In genomic region chr12:53995311-53996187, GRCh38 we compare ENCODE assay signal across 8 cellular contexts. TPM values are rescaled to one million over a fixed set of nuclear protein-coding genes. Genes with fewer than 3 reads are reported as not detected.
DNase-seq lines count a peak whose midpoint lies in the region; ATAC-seq, FAIRE-seq and TF ChIP-seq lines count a peak whose summit lies in the region.

No MANE protein-coding gene starts in this region.

- H3K36me3 ChIP-seq in OCI-LY7 (ENCODE audit: insufficient read depth, low read length) (no peaks in the 10 kb centered on the region), endothelial cell of umbilical vein (ENCODE audit: control insufficient read depth in 2 of 2, extremely low read depth in 1 of 2, insufficient read depth in 2 of 2, low read length in 2 of 2) (no peaks in the 10 kb centered on the region)

- DNase-seq in T-helper 1 cell (no peak), OCI-LY7 (ENCODE audit: low spot score) (no peak), endothelial cell of umbilical vein (ENCODE audit: low read depth, low spot score) (no peak), amygdala (lab: John Stamatoyannopoulos, UW) (no peak)

- H3K4me2 ChIP-seq in OCI-LY7 (ENCODE audit: low read length) (peak overlapping the region; percentile 64), endothelial cell of umbilical vein (ENCODE audit: insufficient read depth, low read length) (peak overlapping the region; percentile 22)

- TF ChIP-seq CTCF in OCI-LY7 (conservative IDR thresholded peaks at IDR 0.05; ENCODE audit: low read length) (no peak), endothelial cell of umbilical vein (IDR thresholded peaks at IDR 0.05; ENCODE audit: extremely low read depth in 1 of 2, insufficient read depth in 1 of 2, low read depth in 1 of 2, low read length in 2 of 2) (no peak), nephron (IDR thresholded peaks at IDR 0.05; ENCODE audit: unreplicated experiment in 3 of 3) (no peak)

- H3K9ac ChIP-seq in endothelial cell of umbilical vein (replicated peaks; ENCODE audit: extremely low read depth, insufficient read depth, low read length), result no peak overlapping the region

- no peaks in the 10 kb centered on the region for H3K79me2 ChIP-seq in OCI-LY7 (ENCODE audit: insufficient read depth, low read depth, low read length)
- H3K79me2 ChIP-seq in endothelial cell of umbilical vein (ENCODE audit: control insufficient read depth, insufficient read depth, low read length), result no peaks in the 10 kb centered on the region

- H3K36me3 Mint-ChIP-seq in T-helper 1 cell treated with Interleukin-12 subunit alpha and Interleukin-12 subunit beta and Interleukin-4 antibody, amounts not matched to agents 30 μg/mL and 1 μg/mL, for 36 hours (ENCODE audit: low read depth), result peaks cover 5% of the 10 kb centered on the region
- H3K36me3 Mint-ChIP-seq in nephron (ENCODE audit: low read depth), result peaks cover 23% of the 10 kb centered on the region

- ATAC-seq in GM19328 (IDR thresholded peaks at IDR 0.05; ENCODE audit: unreplicated experiment) (no peak), HG03025 (IDR thresholded peaks at IDR 0.05; ENCODE audit: low FRiP score, unreplicated experiment) (no peak)

- POLR2A ChIA-PET in OCI-LY7 (lab: Charles Lee) (interaction anchor here (0.6 kb wide), 1 partner anchor 247 kb away, joined by 4 read pairs; no protein-coding TSS in a partner anchor), endothelial cell of umbilical vein (lab: Charles Lee) (interaction anchor here (0.6 kb wide), 1 partner anchor 598 kb away, joined by 3 read pairs; no protein-coding TSS in a partner anchor)

- BruUV-seq in OCI-LY7 (replicated peaks; lab: Mats Ljungman, UMichigan), result no TSS peak
- BruUV-seq in endothelial cell of umbilical vein (replicated peaks; lab: Mats Ljungman, UMichigan), result no TSS peak

- H3K9me2 ChIP-seq in OCI-LY7 (ENCODE audit: insufficient read depth, low read length), result no peaks in the 10 kb centered on the region

- H4K20me1 ChIP-seq in OCI-LY7 (ENCODE audit: insufficient read depth, low read length), result no peaks in the 10 kb centered on the region
- H4K20me1 ChIP-seq in endothelial cell of umbilical vein (replicated peaks; ENCODE audit: control insufficient read depth, extremely low read depth, insufficient read depth, low read length), result no peaks in the 10 kb centered on the region

- peak; percentile 54 for FAIRE-seq in endothelial cell of umbilical vein (lab: Jason Lieb, UNC)

- CTCF ChIA-PET in OCI-LY7 (lab: Charles Lee; ENCODE audit: unreplicated experiment), result no interaction called here
- CTCF ChIA-PET in endothelial cell of umbilical vein (lab: Charles Lee), result interaction anchor here (0.6 to 3.7 kb wide), 4 partner anchors 10 to 231 kb away, joined by 5 to 17 read pairs (median 8); no protein-coding TSS in a partner anchor

- peak overlapping the region; percentile 44 for H2AFZ ChIP-seq in OCI-LY7 (ENCODE audit: low read length)
- peak overlapping the region; percentile 37 for H2AFZ ChIP-seq in endothelial cell of umbilical vein (ENCODE audit: low read depth, low read length)

- H3K27ac ChIP-seq in OCI-LY7 (ENCODE audit: low read depth, low read length, poor library complexity, severe bottlenecking), result no peak overlapping the region
- no peak overlapping the region for H3K27ac ChIP-seq in endothelial cell of umbilical vein (ENCODE audit: insufficient read depth, low read depth, low read length)

- dilution Hi-C loops in endothelial cell of umbilical vein (cut with MboI; ENCODE audit: extremely low pct_ligation_motif_present, low sequenced_read_pairs), result no loop called here

- TF ChIP-seq POLR2A in endothelial cell of umbilical vein (IDR thresholded peaks at IDR 0.05; ENCODE audit: low read depth, low read length), result no peak

- peaks cover 85 to 99% of the 10 kb centered on the region in 2 experiments for H3K27me3 ChIP-seq in endothelial cell of umbilical vein (ENCODE audit: control insufficient read depth in 2 of 2, insufficient read depth in 2 of 2, low read length in 2 of 2)

- H3K4me3 Mint-ChIP-seq in T-helper 1 cell treated with Interleukin-12 subunit alpha and Interleukin-12 subunit beta and Interleukin-4 antibody, amounts not matched to agents 30 μg/mL and 1 μg/mL, for 36 hours, result peak overlapping the region; percentile 76
- peak overlapping the region; percentile 95 to 99 (median 96) for H3K4me3 Mint-ChIP-seq in nephron

- H3K4me1 ChIP-seq in OCI-LY7 (ENCODE audit: insufficient read depth, low read length, poor library complexity, severe bottlenecking) (peaks cover 5% of the 10 kb centered on the region), endothelial cell of umbilical vein (ENCODE audit: control insufficient read depth, extremely low read depth, insufficient read depth, low read length) (no peaks in the 10 kb centered on the region)

- no peaks in the 10 kb centered on the region for H3K9me3 Mint-ChIP-seq in T-helper 1 cell treated with Interleukin-12 subunit alpha and Interleukin-12 subunit beta and Interleukin-4 antibody, amounts not matched to agents 30 μg/mL and 1 μg/mL, for 36 hours
- no peaks in the 10 kb centered on the region for H3K9me3 Mint-ChIP-seq in nephron

- intact Hi-C loops in OCI-LY7 (cut with micrococcal nuclease; ENCODE audit: unreplicated experiment) (no loop called here), endothelial cell of umbilical vein (cut with micrococcal nuclease) (no loop called here)

- H3K27ac Mint-ChIP-seq in T-helper 1 cell treated with Interleukin-12 subunit alpha and Interleukin-12 subunit beta and Interleukin-4 antibody, amounts not matched to agents 30 μg/mL and 1 μg/mL, for 36 hours, result peak overlapping the region; percentile 59
- peak overlapping the region; percentile 95 to 100 (median 100) for H3K27ac Mint-ChIP-seq in nephron

- H3K27me3 Mint-ChIP-seq in T-helper 1 cell treated with Interleukin-12 subunit alpha and Interleukin-12 subunit beta and Interleukin-4 antibody, amounts not matched to agents 30 μg/mL and 1 μg/mL, for 36 hours (ENCODE audit: low read depth), result peaks cover 97% of the 10 kb centered on the region
- peaks cover 61% of the 10 kb centered on the region for H3K27me3 Mint-ChIP-seq in nephron (ENCODE audit: low read depth)

- H3K9me3 ChIP-seq in OCI-LY7 (ENCODE audit: low read length) (no peaks in the 10 kb centered on the region), endothelial cell of umbilical vein (replicated peaks; ENCODE audit: control insufficient read depth, insufficient read depth, low read length) (no peaks in the 10 kb centered on the region)

- no peaks in the 10 kb centered on the region for H3K9me1 ChIP-seq in endothelial cell of umbilical vein (replicated peaks; ENCODE audit: control insufficient read depth, extremely low read depth, insufficient read depth, low read length)

- peaks cover 15% of the 10 kb centered on the region for H3K4me1 Mint-ChIP-seq in T-helper 1 cell treated with Interleukin-12 subunit alpha and Interleukin-12 subunit beta and Interleukin-4 antibody, amounts not matched to agents 30 μg/mL and 1 μg/mL, for 36 hours (ENCODE audit: low read depth)
- H3K4me1 Mint-ChIP-seq in nephron, result peaks cover 58% of the 10 kb centered on the region

- peak overlapping the region; percentile 54 for H3K4me3 ChIP-seq in OCI-LY7 (ENCODE audit: low read depth, low read length, poor library complexity, severe bottlenecking)
- H3K4me3 ChIP-seq in endothelial cell of umbilical vein (replicated peaks in 1 of 3; ENCODE audit: insufficient read depth in 1 of 3, low read depth in 1 of 3, low read length in 3 of 3), result peak overlapping the region in 1 of 3 experiments; percentile 23

RNA-seq across cellular contexts. Expression of gene HOXC9, which starts 4.4 kb away (rescaled TPM):
- not detected in 2 replicates for total RNA-seq in OCI-LY7 (2014; rRNA removed; shearing (Covaris generic))
- total RNA-seq in OCI-LY7 (2022), result 0.42 and 0.57 TPM in 2 replicates
- total RNA-seq in endothelial cell of umbilical vein, result 0.21 and 0.40 TPM in 2 replicates
- 0.54 and 0.58 TPM in 2 replicates for polyA plus RNA-seq in endothelial cell of umbilical vein
- 0.32 and 0.35 TPM in 2 replicates for polyA plus RNA-seq in endothelial cell of umbilical vein (2011; cell fraction: cytosol; rRNA removed)
- 0.21 and 0.45 TPM in 2 replicates for polyA plus RNA-seq in endothelial cell of umbilical vein (2011; cell fraction: nucleus; rRNA removed)
- 6.3 and 11.9 TPM in 2 replicates for polyA plus RNA-seq in endothelial cell of umbilical vein (2012)
- polyA minus RNA-seq in endothelial cell of umbilical vein, result not detected in 2 replicates
- 3.2 TPM for polyA minus RNA-seq in endothelial cell of umbilical vein (2011; cell fraction: cytosol; rRNA and poly(A)+ RNA removed)
- not detected in 2 replicates for polyA minus RNA-seq in endothelial cell of umbilical vein (2011; cell fraction: nucleus; rRNA and poly(A)+ RNA removed)

RNA-seq across cellular contexts. Expression of gene HOXC10, which starts 10.6 kb away (rescaled TPM):
- total RNA-seq in OCI-LY7 (2014; rRNA removed; shearing (Covaris generic)), result 0.28 TPM in 1 of 2 replicates, not detected in the other
- total RNA-seq in OCI-LY7 (2022) (0.25 TPM in 1 of 2 replicates, not detected in the other), endothelial cell of umbilical vein (0.44 TPM in 1 of 2 replicates, not detected in the other)
- polyA plus RNA-seq in endothelial cell of umbilical vein, result 0.18 TPM in 2 replicates
- polyA plus RNA-seq in endothelial cell of umbilical vein (2011; cell fraction: cytosol; rRNA removed), result 0.13 and 0.18 TPM in 2 replicates
- polyA plus RNA-seq in endothelial cell of umbilical vein (2011; cell fraction: nucleus; rRNA removed), result 0.08 TPM in 1 of 2 replicates, not detected in the other
- polyA plus RNA-seq in endothelial cell of umbilical vein (2012), result 5.7 and 6.5 TPM in 2 replicates
- polyA minus RNA-seq in endothelial cell of umbilical vein, result not detected in 2 replicates
- polyA minus RNA-seq in endothelial cell of umbilical vein (2011; cell fraction: cytosol; rRNA and poly(A)+ RNA removed), result 38.5 TPM
- polyA minus RNA-seq in endothelial cell of umbilical vein (2011; cell fraction: nucleus; rRNA and poly(A)+ RNA removed), result not detected in 2 replicates

RNA-seq across cellular contexts. Expression of gene HOXC8, which starts 13.2 kb away (rescaled TPM):
- not detected in 2 replicates for total RNA-seq in OCI-LY7 (2014; rRNA removed; shearing (Covaris generic))
- total RNA-seq in OCI-LY7 (2022), result not detected in 2 replicates
- 0.35 TPM in 1 of 2 replicates, not detected in the other for total RNA-seq in endothelial cell of umbilical vein
- polyA plus RNA-seq in endothelial cell of umbilical vein, result 0.03 and 0.19 TPM in 2 replicates
- polyA plus RNA-seq in endothelial cell of umbilical vein (2011; cell fraction: cytosol; rRNA removed), result 0.03 and 0.11 TPM in 2 replicates
- polyA plus RNA-seq in endothelial cell of umbilical vein (2011; cell fraction: nucleus; rRNA removed), result 0.11 and 0.14 TPM in 2 replicates
- 2.8 and 3.8 TPM in 2 replicates for polyA plus RNA-seq in endothelial cell of umbilical vein (2012)
- 0.08 and 0.15 TPM in 2 replicates for polyA minus RNA-seq in endothelial cell of umbilical vein
- not detected for polyA minus RNA-seq in endothelial cell of umbilical vein (2011; cell fraction: cytosol; rRNA and poly(A)+ RNA removed)
- not detected in 2 replicates for polyA minus RNA-seq in endothelial cell of umbilical vein (2011; cell fraction: nucleus; rRNA and poly(A)+ RNA removed)

RNA-seq across cellular contexts. Expression of gene HOTAIR, which starts 20.8 kb away (rescaled TPM):
- 0.88 and 1.6 TPM in 2 replicates for total RNA-seq in OCI-LY7 (2014; rRNA removed; shearing (Covaris generic))
- total RNA-seq in OCI-LY7 (2022), result 3.6 and 5.3 TPM in 2 replicates
- total RNA-seq in endothelial cell of umbilical vein, result not detected in 2 replicates
- polyA plus RNA-seq in endothelial cell of umbilical vein, result not detected in 2 replicates
- polyA plus RNA-seq in endothelial cell of umbilical vein (2011; cell fraction: cytosol; rRNA removed), result not detected in 2 replicates
- polyA plus RNA-seq in endothelial cell of umbilical vein (2011; cell fraction: nucleus; rRNA removed), result not detected in 2 replicates
- not detected in 2 replicates for polyA plus RNA-seq in endothelial cell of umbilical vein (2012)
- polyA minus RNA-seq in endothelial cell of umbilical vein, result not detected in 2 replicates
- polyA minus RNA-seq in endothelial cell of umbilical vein (2011; cell fraction: cytosol; rRNA and poly(A)+ RNA removed), result 1.0 TPM
- polyA minus RNA-seq in endothelial cell of umbilical vein (2011; cell fraction: nucleus; rRNA and poly(A)+ RNA removed), result not detected in 2 replicates

RNA-seq across cellular contexts. Expression of gene HOXC11, which starts 22.6 kb away (rescaled TPM):
- total RNA-seq in OCI-LY7 (2014; rRNA removed; shearing (Covaris generic)), result 1.4 and 2.3 TPM in 2 replicates
- total RNA-seq in OCI-LY7 (2022), result 2.7 and 3.8 TPM in 2 replicates
- total RNA-seq in endothelial cell of umbilical vein, result not detected in 2 replicates
- not detected in 2 replicates for polyA plus RNA-seq in endothelial cell of umbilical vein
- polyA plus RNA-seq in endothelial cell of umbilical vein (2011; cell fraction: cytosol; rRNA removed), result not detected in 2 replicates
- not detected in 2 replicates for polyA plus RNA-seq in endothelial cell of umbilical vein (2011; cell fraction: nucleus; rRNA removed)
- not detected in 2 replicates for polyA plus RNA-seq in endothelial cell of umbilical vein (2012)
- not detected in 2 replicates for polyA minus RNA-seq in endothelial cell of umbilical vein
- polyA minus RNA-seq in endothelial cell of umbilical vein (2011; cell fraction: cytosol; rRNA and poly(A)+ RNA removed), result 9.5 TPM
- polyA minus RNA-seq in endothelial cell of umbilical vein (2011; cell fraction: nucleus; rRNA and poly(A)+ RNA removed), result not detected in 2 replicates
